8 cellular contexts compared by ENCODE assay signal in the genomic region with DNA sequence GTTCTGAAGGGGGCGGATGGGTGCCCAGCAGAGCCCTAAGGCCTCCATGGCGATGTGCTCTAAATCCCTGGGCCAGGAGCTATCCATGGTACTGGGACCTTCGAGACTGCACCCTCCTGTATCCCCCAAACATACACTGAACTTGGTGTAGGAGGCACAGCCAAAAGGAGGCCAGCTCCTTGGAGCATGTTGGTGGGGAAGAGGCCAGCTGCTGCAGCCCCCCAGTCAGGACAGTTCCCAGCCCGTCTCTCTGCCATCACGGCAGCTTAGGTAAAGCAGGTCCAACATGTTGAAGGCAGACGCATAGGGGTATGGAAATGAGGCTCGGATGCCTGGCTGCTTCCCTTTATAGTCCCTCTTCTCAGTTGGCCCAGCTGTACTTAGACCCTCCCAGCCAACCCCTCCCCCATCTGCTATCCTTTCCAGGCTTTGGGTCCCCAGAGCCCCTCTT. TPM values are rescaled to one million over a fixed set of nuclear protein-coding genes. Genes with fewer than 3 reads are reported as not detected.
A peak's percentile ranks its signal among the peaks of the same experiment; 100 is the strongest.
DNase-seq lines count a peak whose midpoint lies in the region; ATAC-seq and TF ChIP-seq lines count a peak whose summit lies in the region.

No MANE protein-coding gene starts in this region.

- no peaks in the 10 kb centered on the region for H3K9me3 ChIP-seq in BE2C
- no peaks in the 10 kb centered on the region for H3K9me3 ChIP-seq in iPS-15b (ENCODE audit: control insufficient read depth, insufficient read depth, low read length)
- no peaks in the 10 kb centered on the region for H3K9me3 ChIP-seq in psoas muscle

- H3K36me3 ChIP-seq in BE2C (no peaks in the 10 kb centered on the region), iPS-15b (ENCODE audit: control insufficient read depth, insufficient read depth, low read length) (no peaks in the 10 kb centered on the region), psoas muscle (ENCODE audit: insufficient read depth in 1 of 2, low read depth in 1 of 2) (no peaks in the 10 kb centered on the region)

- H3K9me3 Mint-ChIP-seq in activated T-helper 17 cell treated with anti-CD3 and anti-CD28 coated beads, Interleukin-2, amount 50 U/mL, for 72 hours: no peaks in the 10 kb centered on the region

- peak overlapping the region; percentile 67 for H3K4me3 ChIP-seq in BE2C (ENCODE audit: low read depth, low read length)
- H3K4me3 ChIP-seq in iPS-15b (ENCODE audit: low read depth, low read length): peak overlapping the region; percentile 72
- no peak overlapping the region for H3K4me3 ChIP-seq in coronary artery
- no peak overlapping the region for H3K4me3 ChIP-seq in psoas muscle

- WGBS in psoas muscle, 3 donors: 11 to 13% (median 12%) methylated on average over 7 of the region's 7 CpGs

- H3K9ac ChIP-seq in iPS-15b (ENCODE audit: low read depth, low read length): no peak overlapping the region

- no peak overlapping the region for H3K27ac Mint-ChIP-seq in activated T-helper 17 cell treated with anti-CD3 and anti-CD28 coated beads, Interleukin-2, amount 50 U/mL, for 72 hours

- H3K4me1 Mint-ChIP-seq in activated T-helper 17 cell treated with anti-CD3 and anti-CD28 coated beads, Interleukin-2, amount 50 U/mL, for 72 hours: no peaks in the 10 kb centered on the region

- ATAC-seq in activated T-helper 17 cell treated with anti-CD3 and anti-CD28 coated beads, Interleukin-2, amount 50 U/mL, for 72 hours (replicated peaks): no peak
- ATAC-seq in psoas muscle: no peak

- H3K36me3 Mint-ChIP-seq in activated T-helper 17 cell treated with anti-CD3 and anti-CD28 coated beads, Interleukin-2, amount 50 U/mL, for 72 hours (ENCODE audit: low read depth): no peaks in the 10 kb centered on the region

- TF ChIP-seq CTCF in BE2C (IDR thresholded peaks at IDR 0.05; ENCODE audit: low read depth, low read length) (no peak), coronary artery (IDR thresholded peaks at IDR 0.05) (no peak), psoas muscle (IDR thresholded peaks at IDR 0.05) (no peak)

- peak overlapping the region; percentile 35 for H3K4me3 Mint-ChIP-seq in activated T-helper 17 cell treated with anti-CD3 and anti-CD28 coated beads, Interleukin-2, amount 50 U/mL, for 72 hours

- no peak overlapping the region for H3K27ac ChIP-seq in coronary artery
- H3K27ac ChIP-seq in psoas muscle: no peak overlapping the region

- H3K4me1 ChIP-seq in BE2C: peaks cover 11% of the 10 kb centered on the region
- peaks cover 27% of the 10 kb centered on the region for H3K4me1 ChIP-seq in iPS-15b (ENCODE audit: control insufficient read depth, insufficient read depth, low read length)
- H3K4me1 ChIP-seq in psoas muscle: no peaks in the 10 kb centered on the region

- H3K27me3 ChIP-seq in BE2C (no peaks in the 10 kb centered on the region), iPS-15b (ENCODE audit: control insufficient read depth, insufficient read depth, low read length) (peaks cover 16% of the 10 kb centered on the region), psoas muscle (ENCODE audit: insufficient read depth in 3 of 3, low read length in 2 of 3) (peaks cover 0 to 33% (median 10%) of the 10 kb centered on the region in 3 donors)

- intact Hi-C loops in psoas muscle (cut with DNase I): no loop called here

- no peak for DNase-seq in BE2C
- DNase-seq in HuH-7 (ENCODE audit: low spot score): peak; percentile 65
- no peak for DNase-seq in NCI-H2227 treated with DMSO at 0.1 percent for 48 hours (lab: John Stamatoyannopoulos, UW)
- no peak for DNase-seq in NCI-H2081 treated with DMSO at 0.1 percent for 48 hours (lab: John Stamatoyannopoulos, UW)
- DNase-seq in coronary artery (ENCODE audit: low spot score): no peak
- DNase-seq in psoas muscle: no peak

- H3K27me3 Mint-ChIP-seq in activated T-helper 17 cell treated with anti-CD3 and anti-CD28 coated beads, Interleukin-2, amount 50 U/mL, for 72 hours: peaks cover 19% of the 10 kb centered on the region

RNA-seq across cellular contexts. Expression of gene CAMKV, which starts 1.8 kb away (rescaled TPM):
- 42.9 TPM for polyA plus RNA-seq in BE2C (2012; ENCODE audit: insufficient read depth, insufficient read length, low read depth)
- total RNA-seq in activated T-helper 17 cell treated with anti-CD3 and anti-CD28 coated beads, Interleukin-2, amount 50 U/mL, for 72 hours: under 1 TPM; 0.15 to 0.34 TPM
- not detected for total RNA-seq in psoas muscle
- polyA plus RNA-seq in psoas muscle: under 1 TPM in 1 of 3 donors, not detected in 2; 0.09 TPM

RNA-seq across cellular contexts. Expression of gene TRAIP, which starts 11.5 kb away (rescaled TPM):
- 7.8 TPM for polyA plus RNA-seq in BE2C (2012; ENCODE audit: insufficient read depth, insufficient read length, low read depth)
- 10 to 100 TPM; 19.6 to 24.5 TPM for total RNA-seq in activated T-helper 17 cell treated with anti-CD3 and anti-CD28 coated beads, Interleukin-2, amount 50 U/mL, for 72 hours
- 1 to 10 TPM in 2 of 4 donors, under 1 TPM in 2; 0.36 to 1.2 (median 0.81) TPM for total RNA-seq in psoas muscle
- polyA plus RNA-seq in psoas muscle: 1 to 10 TPM; 1.3 to 4.6 (median 2.0) TPM

RNA-seq across cellular contexts. Expression of gene MST1R, which starts 35.8 kb away (rescaled TPM):
- 0.83 TPM for polyA plus RNA-seq in BE2C (2012; ENCODE audit: insufficient read depth, insufficient read length, low read depth)
- under 1 TPM; 0.74 to 0.84 TPM for total RNA-seq in activated T-helper 17 cell treated with anti-CD3 and anti-CD28 coated beads, Interleukin-2, amount 50 U/mL, for 72 hours
- total RNA-seq in psoas muscle: 1 to 10 TPM in 1 of 4 donors, under 1 TPM in 3; 0.39 to 1.7 (median 0.70) TPM
- polyA plus RNA-seq in psoas muscle: under 1 TPM; 0.38 to 0.95 (median 0.57) TPM

RNA-seq across cellular contexts. Expression of gene UBA7, which starts 54.1 kb away (rescaled TPM):
- 8.1 TPM for polyA plus RNA-seq in BE2C (2012; ENCODE audit: insufficient read depth, insufficient read length, low read depth)
- 10 to 100 TPM; 68.6 to 94.2 TPM for total RNA-seq in activated T-helper 17 cell treated with anti-CD3 and anti-CD28 coated beads, Interleukin-2, amount 50 U/mL, for 72 hours
- 10 to 100 TPM in 1 of 4 donors, 1 to 10 TPM in 3; 4.9 to 10.4 (median 7.3) TPM for total RNA-seq in psoas muscle
- 1 to 10 TPM; 3.3 to 4.2 (median 4.1) TPM for polyA plus RNA-seq in psoas muscle

Comparison
In these comparisons a context has a peak if more than half of its experiments do, and no peak if none do; other contexts are left out.
1. H3K4me3 ChIP-seq: peak in BE2C (single experiment) and iPS-15b (single experiment); none in coronary artery (single experiment) and psoas muscle (single experiment).
2. RNA of gene TRAIP, which starts 11.5 kb away (total RNA-seq): 19.6 to 24.5 TPM in activated T-helper 17 cell treated with anti-CD3 and anti-CD28 coated beads, Interleukin-2, amount 50 U/mL, for 72 hours; 0.36 to 1.2 TPM in psoas muscle; every median in the first group is over 4 times any median in the second.